1 cellular context compared by ENCODE assay signal in the genomic region with DNA sequence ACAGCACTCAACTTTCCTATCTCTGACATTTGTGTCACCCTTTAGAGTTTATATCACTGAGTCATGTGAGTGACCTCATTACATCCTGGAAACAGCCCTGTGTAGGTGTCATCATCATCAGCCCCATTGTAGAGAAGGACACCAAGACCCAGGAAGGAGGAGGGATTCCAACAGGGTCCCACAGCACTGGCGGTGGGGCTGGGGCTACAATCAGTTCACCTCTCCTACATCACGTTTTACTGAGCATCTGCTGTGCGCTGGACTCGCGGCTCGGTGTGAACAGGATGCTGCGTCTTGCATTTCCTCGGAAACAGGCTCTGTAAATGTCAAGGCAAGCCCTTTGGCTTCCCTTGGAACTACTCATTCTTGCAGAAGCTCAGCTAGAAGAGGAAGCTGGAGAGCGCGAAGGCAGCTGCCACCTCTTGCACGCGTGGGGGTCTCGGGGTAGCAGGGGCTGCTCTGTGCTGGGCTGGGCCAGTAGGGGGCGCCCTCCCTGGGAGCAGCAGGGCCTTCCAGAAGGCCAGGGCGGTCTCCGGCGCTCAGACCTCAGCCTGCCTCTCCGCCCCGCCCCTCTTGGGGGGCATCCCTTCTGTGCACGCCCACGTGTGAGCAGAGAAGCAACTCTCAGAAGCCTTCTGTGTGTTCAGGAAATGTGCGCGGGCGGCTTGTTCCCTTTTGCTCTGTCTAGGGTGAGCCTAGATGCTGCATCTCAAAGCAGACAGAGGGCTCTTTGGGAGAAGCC.
TF ChIP-seq lines count a peak whose summit lies in the region.

No MANE protein-coding gene starts in this region.

TF ChIP-seq in WTC11, 78 proteins besides CTCF, POLR2A, EP300 and RAD21 (continued from another document):
- TF ChIP-seq, protein P1, sequence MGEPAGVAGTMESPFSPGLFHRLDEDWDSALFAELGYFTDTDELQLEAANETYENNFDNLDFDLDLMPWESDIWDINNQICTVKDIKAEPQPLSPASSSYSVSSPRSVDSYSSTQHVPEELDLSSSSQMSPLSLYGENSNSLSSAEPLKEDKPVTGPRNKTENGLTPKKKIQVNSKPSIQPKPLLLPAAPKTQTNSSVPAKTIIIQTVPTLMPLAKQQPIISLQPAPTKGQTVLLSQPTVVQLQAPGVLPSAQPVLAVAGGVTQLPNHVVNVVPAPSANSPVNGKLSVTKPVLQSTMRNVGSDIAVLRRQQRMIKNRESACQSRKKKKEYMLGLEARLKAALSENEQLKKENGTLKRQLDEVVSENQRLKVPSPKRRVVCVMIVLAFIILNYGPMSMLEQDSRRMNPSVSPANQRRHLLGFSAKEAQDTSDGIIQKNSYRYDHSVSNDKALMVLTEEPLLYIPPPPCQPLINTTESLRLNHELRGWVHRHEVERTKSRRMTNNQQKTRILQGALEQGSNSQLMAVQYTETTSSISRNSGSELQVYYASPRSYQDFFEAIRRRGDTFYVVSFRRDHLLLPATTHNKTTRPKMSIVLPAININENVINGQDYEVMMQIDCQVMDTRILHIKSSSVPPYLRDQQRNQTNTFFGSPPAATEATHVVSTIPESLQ (CRISPR knock-in tag; IDR thresholded peaks at IDR 0.05), result no peak
- TF ChIP-seq OVOL2 (CRISPR knock-in tag; IDR thresholded peaks at IDR 0.05; ENCODE audit: borderline replicate concordance) (no peak), ZNF263 (CRISPR knock-in tag; IDR thresholded peaks at IDR 0.05; ENCODE audit: low read depth) (no peak), GABPB1 (CRISPR knock-in tag; IDR thresholded peaks at IDR 0.05) (no peak)
- TF ChIP-seq, protein P2, sequence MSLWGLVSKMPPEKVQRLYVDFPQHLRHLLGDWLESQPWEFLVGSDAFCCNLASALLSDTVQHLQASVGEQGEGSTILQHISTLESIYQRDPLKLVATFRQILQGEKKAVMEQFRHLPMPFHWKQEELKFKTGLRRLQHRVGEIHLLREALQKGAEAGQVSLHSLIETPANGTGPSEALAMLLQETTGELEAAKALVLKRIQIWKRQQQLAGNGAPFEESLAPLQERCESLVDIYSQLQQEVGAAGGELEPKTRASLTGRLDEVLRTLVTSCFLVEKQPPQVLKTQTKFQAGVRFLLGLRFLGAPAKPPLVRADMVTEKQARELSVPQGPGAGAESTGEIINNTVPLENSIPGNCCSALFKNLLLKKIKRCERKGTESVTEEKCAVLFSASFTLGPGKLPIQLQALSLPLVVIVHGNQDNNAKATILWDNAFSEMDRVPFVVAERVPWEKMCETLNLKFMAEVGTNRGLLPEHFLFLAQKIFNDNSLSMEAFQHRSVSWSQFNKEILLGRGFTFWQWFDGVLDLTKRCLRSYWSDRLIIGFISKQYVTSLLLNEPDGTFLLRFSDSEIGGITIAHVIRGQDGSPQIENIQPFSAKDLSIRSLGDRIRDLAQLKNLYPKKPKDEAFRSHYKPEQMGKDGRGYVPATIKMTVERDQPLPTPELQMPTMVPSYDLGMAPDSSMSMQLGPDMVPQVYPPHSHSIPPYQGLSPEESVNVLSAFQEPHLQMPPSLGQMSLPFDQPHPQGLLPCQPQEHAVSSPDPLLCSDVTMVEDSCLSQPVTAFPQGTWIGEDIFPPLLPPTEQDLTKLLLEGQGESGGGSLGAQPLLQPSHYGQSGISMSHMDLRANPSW (CRISPR knock-in tag; conservative IDR thresholded peaks at IDR 0.05; ENCODE audit: low read depth), result no peak
- TF ChIP-seq, protein P3, sequence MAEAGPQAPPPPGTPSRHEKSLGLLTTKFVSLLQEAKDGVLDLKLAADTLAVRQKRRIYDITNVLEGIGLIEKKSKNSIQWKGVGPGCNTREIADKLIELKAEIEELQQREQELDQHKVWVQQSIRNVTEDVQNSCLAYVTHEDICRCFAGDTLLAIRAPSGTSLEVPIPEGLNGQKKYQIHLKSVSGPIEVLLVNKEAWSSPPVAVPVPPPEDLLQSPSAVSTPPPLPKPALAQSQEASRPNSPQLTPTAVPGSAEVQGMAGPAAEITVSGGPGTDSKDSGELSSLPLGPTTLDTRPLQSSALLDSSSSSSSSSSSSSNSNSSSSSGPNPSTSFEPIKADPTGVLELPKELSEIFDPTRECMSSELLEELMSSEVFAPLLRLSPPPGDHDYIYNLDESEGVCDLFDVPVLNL (CRISPR knock-in tag; IDR thresholded peaks at IDR 0.05; ENCODE audit: borderline replicate concordance, low read depth), result no peak
